In genomic region chr17:13827118-13827517, GRCh38 we compare ENCODE assay signal across 24 cellular contexts.
DNase-seq lines count a peak whose midpoint lies in the region; ATAC-seq and TF ChIP-seq lines count a peak whose summit lies in the region.
"Had no signal": no experiment of that assay in that cellular context is flagged by ENCODE, and none has a peak within 500 bp of the region (broad histone marks: within the 10 kb centered on the region; RNA-seq: fewer than 3 reads in every experiment).

No MANE protein-coding gene starts in this region.

- CTCF ChIA-PET in activated CD8-positive, alpha-beta memory T cell treated with anti-CD3 and anti-CD28 coated beads, Interleukin-2, amount 10 ng/mL, durations not matched to agents 7 days and 5 days (lab: Charles Lee): no interaction called here

- peaks cover 2% of the 10 kb centered on the region for H3K36me3 Mint-ChIP-seq in activated CD8-positive, alpha-beta memory T cell treated with anti-CD3 and anti-CD28 coated beads, Interleukin-2, amount 10 ng/mL, durations not matched to agents 7 days and 5 days
- H3K36me3 Mint-ChIP-seq in activated T-cell treated with anti-CD3 and anti-CD28 coated beads, Interleukin-2, amount 50 U/mL, for 72 hours (ENCODE audit: insufficient read depth in 2 of 2): peaks cover 1 to 3% of the 10 kb centered on the region in 2 donors
- no peaks in the 10 kb centered on the region for H3K36me3 Mint-ChIP-seq in stimulated activated effector memory CD8-positive, alpha-beta T cell treated with anti-CD3 and anti-CD28 coated beads, Interleukin-12 subunit alpha, Interleukin-12 subunit beta, amount 100 ng/mL, for 72 hours
- H3K36me3 Mint-ChIP-seq: CD14-positive monocyte had no signal

- H3K9me3 Mint-ChIP-seq in activated CD8-positive, alpha-beta memory T cell treated with anti-CD3 and anti-CD28 coated beads, Interleukin-2, amount 10 ng/mL, durations not matched to agents 7 days and 5 days (ENCODE audit: low read depth): no peaks in the 10 kb centered on the region
- H3K9me3 Mint-ChIP-seq in activated T-cell treated with anti-CD3 and anti-CD28 coated beads, Interleukin-2, amount 50 U/mL, for 72 hours: peaks cover 0 to 1% of the 10 kb centered on the region in 2 donors
- H3K9me3 Mint-ChIP-seq in stimulated activated naive CD8-positive, alpha-beta T cell treated with anti-CD3 and anti-CD28 coated beads, Interleukin-15, amount 100 ng/mL, for 72 hours: peaks cover 4 to 10% of the 10 kb centered on the region in 2 donors
- peaks cover 2% of the 10 kb centered on the region for H3K9me3 Mint-ChIP-seq in stimulated activated effector memory CD8-positive, alpha-beta T cell treated with anti-CD3 and anti-CD28 coated beads, Interleukin-12 subunit alpha, Interleukin-12 subunit beta, amount 100 ng/mL, for 72 hours

- H3K4me3 Mint-ChIP-seq in activated CD8-positive, alpha-beta memory T cell treated with anti-CD3 and anti-CD28 coated beads, Interleukin-2, amount 10 ng/mL, durations not matched to agents 7 days and 5 days: no peak overlapping the region
- peak overlapping the region in 1 of 2 donors; percentile 67 for H3K4me3 Mint-ChIP-seq in activated T-cell treated with anti-CD3 and anti-CD28 coated beads, Interleukin-2, amount 50 U/mL, for 72 hours
- H3K4me3 Mint-ChIP-seq in stimulated activated naive CD8-positive, alpha-beta T cell treated with anti-CD3 and anti-CD28 coated beads, Interleukin-15, amount 100 ng/mL, for 72 hours: no peak overlapping the region
- H3K4me3 Mint-ChIP-seq in stimulated activated effector memory CD8-positive, alpha-beta T cell treated with anti-CD3 and anti-CD28 coated beads, Interleukin-12 subunit alpha, Interleukin-12 subunit beta, amount 100 ng/mL, for 72 hours: no peak overlapping the region
- H3K4me3 Mint-ChIP-seq: CD14-positive monocyte; CD4-positive, alpha-beta memory T cell; CD4-positive, CD25-positive, alpha-beta regulatory T cell; CD8-positive, alpha-beta memory T cell had no signal

- peaks cover 6% of the 10 kb centered on the region for H3K4me1 Mint-ChIP-seq in activated CD8-positive, alpha-beta memory T cell treated with anti-CD3 and anti-CD28 coated beads, Interleukin-2, amount 10 ng/mL, durations not matched to agents 7 days and 5 days
- H3K4me1 Mint-ChIP-seq in activated T-cell treated with anti-CD3 and anti-CD28 coated beads, Interleukin-2, amount 50 U/mL, for 72 hours (ENCODE audit: low read depth): peaks cover 10% of the 10 kb centered on the region
- H3K4me1 Mint-ChIP-seq in stimulated activated naive CD8-positive, alpha-beta T cell treated with anti-CD3 and anti-CD28 coated beads, Interleukin-15, amount 100 ng/mL, for 72 hours: peaks cover 8% of the 10 kb centered on the region
- H3K4me1 Mint-ChIP-seq in stimulated activated effector memory CD8-positive, alpha-beta T cell treated with anti-CD3 and anti-CD28 coated beads, Interleukin-12 subunit alpha, Interleukin-12 subunit beta, amount 100 ng/mL, for 72 hours: no peaks in the 10 kb centered on the region
- H3K4me1 Mint-ChIP-seq: CD14-positive monocyte had no signal

- no peak for DNase-seq in activated CD8-positive, alpha-beta memory T cell treated with anti-CD3 and anti-CD28 coated beads, Interleukin-2, amount 10 ng/mL, durations not matched to agents 7 days and 5 days
- no peak for DNase-seq in activated CD8-positive, alpha-beta memory T cell treated with anti-CD3 and anti-CD28 coated beads for 24 hours
- DNase-seq in activated T-cell treated with anti-CD3 and anti-CD28 coated beads, Interleukin-2, amount 50 U/mL, for 72 hours: peak; percentile 3 to 6
- DNase-seq in activated T-cell treated with anti-CD3 and anti-CD28 coated beads for 4 hours: no peak
- no peak for DNase-seq in stimulated activated naive CD8-positive, alpha-beta T cell treated with anti-CD3 and anti-CD28 coated beads, Interleukin-15, amount 100 ng/mL, for 72 hours
- no peak for DNase-seq in stimulated activated naive CD8-positive, alpha-beta T cell treated with anti-CD3 and anti-CD28 coated beads, Interleukin-15, Interleukin-2, amounts not matched to agents 100 U/mL and 50 U/mL, for 24 hours
- DNase-seq in stimulated activated effector memory CD8-positive, alpha-beta T cell treated with anti-CD3 and anti-CD28 coated beads, Interleukin-12 subunit alpha, Interleukin-12 subunit beta, amount 100 ng/mL, for 72 hours (ENCODE audit: low spot score in 2 of 2): no peak
- DNase-seq in erythroblast (lab: John Stamatoyannopoulos, UW): no peak
- DNase-seq: 8988T; ACHN; BE2C; C1 segment of cervical spinal cord; CD4-positive, alpha-beta memory T cell; CD8-positive, alpha-beta memory T cell; COR-L47; DMS 273 treated with DMSO at 0.1 percent for 48 hours; DMS153; DMS53; DMS79; EL; GDM1 had no signal

- no peak for TF ChIP-seq POLR2A in erythroblast (IDR thresholded peaks at IDR 0.05; ENCODE audit: low read length)

- no peaks in the 10 kb centered on the region for H3K27me3 Mint-ChIP-seq in activated CD8-positive, alpha-beta memory T cell treated with anti-CD3 and anti-CD28 coated beads, Interleukin-2, amount 10 ng/mL, durations not matched to agents 7 days and 5 days
- H3K27me3 Mint-ChIP-seq in activated T-cell treated with anti-CD3 and anti-CD28 coated beads, Interleukin-2, amount 50 U/mL, for 72 hours (ENCODE audit: low read depth): no peaks in the 10 kb centered on the region
- no peaks in the 10 kb centered on the region for H3K27me3 Mint-ChIP-seq in stimulated activated naive CD8-positive, alpha-beta T cell treated with anti-CD3 and anti-CD28 coated beads, Interleukin-15, amount 100 ng/mL, for 72 hours
- H3K27me3 Mint-ChIP-seq: CD4-positive, alpha-beta memory T cell; CD4-positive, CD25-positive, alpha-beta regulatory T cell had no signal

- ATAC-seq in activated CD8-positive, alpha-beta memory T cell treated with anti-CD3 and anti-CD28 coated beads, Interleukin-2, amount 10 ng/mL, durations not matched to agents 7 days and 5 days: peak; percentile 71
- ATAC-seq in activated T-cell treated with anti-CD3 and anti-CD28 coated beads, Interleukin-2, amount 50 U/mL, for 72 hours (replicated peaks in 1 of 2): peak; percentile 92 to 96
- ATAC-seq in stimulated activated naive CD8-positive, alpha-beta T cell treated with anti-CD3 and anti-CD28 coated beads, Interleukin-15, amount 100 ng/mL, for 72 hours: peak; percentile 28
- no peak for ATAC-seq in stimulated activated naive CD8-positive, alpha-beta T cell treated with anti-CD3 and anti-CD28 coated beads, Interleukin-15, Interleukin-2, amounts not matched to agents 100 U/mL and 50 U/mL, for 24 hours
- ATAC-seq in stimulated activated effector memory CD8-positive, alpha-beta T cell treated with anti-CD3 and anti-CD28 coated beads, Interleukin-12 subunit alpha, Interleukin-12 subunit beta, amount 100 ng/mL, for 72 hours: peak; percentile 96
- ATAC-seq: GM12878 had no signal

- H3K27ac Mint-ChIP-seq in activated CD8-positive, alpha-beta memory T cell treated with anti-CD3 and anti-CD28 coated beads, Interleukin-2, amount 10 ng/mL, durations not matched to agents 7 days and 5 days: no peak overlapping the region
- no peak overlapping the region for H3K27ac Mint-ChIP-seq in activated T-cell treated with anti-CD3 and anti-CD28 coated beads, Interleukin-2, amount 50 U/mL, for 72 hours
- H3K27ac Mint-ChIP-seq in stimulated activated naive CD8-positive, alpha-beta T cell treated with anti-CD3 and anti-CD28 coated beads, Interleukin-15, amount 100 ng/mL, for 72 hours: no peak overlapping the region
- H3K27ac Mint-ChIP-seq in stimulated activated effector memory CD8-positive, alpha-beta T cell treated with anti-CD3 and anti-CD28 coated beads, Interleukin-12 subunit alpha, Interleukin-12 subunit beta, amount 100 ng/mL, for 72 hours: no peak overlapping the region
- H3K27ac Mint-ChIP-seq: CD14-positive monocyte; CD4-positive, alpha-beta memory T cell had no signal

Comparison
In these comparisons a context has a peak if more than half of its experiments do, and no peak if none do; other contexts are left out.
1. DNase-seq: peak in activated T-cell treated with anti-CD3 and anti-CD28 coated beads, Interleukin-2, amount 50 U/mL, for 72 hours (2 of 2); none in activated CD8-positive, alpha-beta memory T cell treated with anti-CD3 and anti-CD28 coated beads, Interleukin-2, amount 10 ng/mL, durations not matched to agents 7 days and 5 days (single experiment), activated CD8-positive, alpha-beta memory T cell treated with anti-CD3 and anti-CD28 coated beads for 24 hours (single experiment), activated T-cell treated with anti-CD3 and anti-CD28 coated beads for 4 hours (single experiment), stimulated activated naive CD8-positive, alpha-beta T cell treated with anti-CD3 and anti-CD28 coated beads, Interleukin-15, amount 100 ng/mL, for 72 hours (0 of 2), stimulated activated naive CD8-positive, alpha-beta T cell treated with anti-CD3 and anti-CD28 coated beads, Interleukin-15, Interleukin-2, amounts not matched to agents 100 U/mL and 50 U/mL, for 24 hours (single experiment), stimulated activated effector memory CD8-positive, alpha-beta T cell treated with anti-CD3 and anti-CD28 coated beads, Interleukin-12 subunit alpha, Interleukin-12 subunit beta, amount 100 ng/mL, for 72 hours (0 of 2) and erythroblast (0 of 2).